21 cellular contexts compared by ENCODE assay signal in the genomic region with DNA sequence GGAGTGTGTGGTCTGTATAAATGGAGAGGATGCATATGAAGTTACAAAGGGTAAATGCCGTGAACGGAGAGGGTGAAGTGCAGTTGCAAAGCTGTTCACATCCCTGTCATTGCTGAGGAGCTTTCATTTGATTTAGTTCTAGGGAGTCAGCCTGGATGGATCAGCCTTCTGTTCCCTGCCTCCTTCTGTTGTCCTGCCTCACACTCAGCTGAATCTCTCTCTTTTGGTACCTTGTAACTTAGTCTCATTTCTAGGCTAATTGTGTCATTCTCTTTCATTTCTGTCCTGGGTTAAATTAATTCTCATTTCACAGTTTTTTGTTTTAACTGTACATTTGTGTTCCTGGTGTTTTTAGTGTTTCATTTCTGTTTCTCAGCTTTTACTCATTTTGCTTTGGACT.
DNase-seq lines count a peak whose midpoint lies in the region; ATAC-seq and TF ChIP-seq lines count a peak whose summit lies in the region.
"Had no signal": no experiment of that assay in that cellular context is flagged by ENCODE, and none has a peak within 500 bp of the region (broad histone marks: within the 10 kb centered on the region; RNA-seq: fewer than 3 reads in every experiment).

No MANE protein-coding gene starts in this region.

- H3K9me3 ChIP-seq in WERI-Rb-1 (ENCODE audit: severe bottlenecking) = no peaks in the 10 kb centered on the region
- no peaks in the 10 kb centered on the region for H3K9me3 ChIP-seq in right lobe of liver
- H3K9me3 ChIP-seq: MG63, SJSA1 had no signal

- H3K27me3 Mint-ChIP-seq in activated CD4-positive, alpha-beta T cell treated with anti-CD3 and anti-CD28 coated beads for 36 hours = no peaks in the 10 kb centered on the region
- H3K27me3 Mint-ChIP-seq: CD4-positive, alpha-beta T cell had no signal

- no peaks in the 10 kb centered on the region for H3K9me3 Mint-ChIP-seq in activated CD4-positive, alpha-beta T cell treated with anti-CD3 and anti-CD28 coated beads for 36 hours (ENCODE audit: low read depth)
- H3K9me3 Mint-ChIP-seq: CD4-positive, alpha-beta T cell had no signal

- H3K4me1 ChIP-seq in right lobe of liver = no peaks in the 10 kb centered on the region

- no peak for TF ChIP-seq CTCF in WERI-Rb-1 (IDR thresholded peaks at IDR 0.05; ENCODE audit: low read depth, low read length)
- no peak for TF ChIP-seq CTCF in right lobe of liver (IDR thresholded peaks at IDR 0.05)

- no peak for TF ChIP-seq POLR2A in right lobe of liver (IDR thresholded peaks at IDR 0.05)

- H3K27me3 ChIP-seq in WERI-Rb-1 (ENCODE audit: insufficient read depth, low read depth, severe bottlenecking) = no peaks in the 10 kb centered on the region
- H3K27me3 ChIP-seq in right lobe of liver = no peaks in the 10 kb centered on the region
- H3K27me3 ChIP-seq: BLaER1 treated with 17β-estradiol and CSF1 and Interleukin-3, amounts not matched to agents 10 nM and 100 nM; MG63; SJSA1 had no signal

- H3K4me1 Mint-ChIP-seq in activated CD4-positive, alpha-beta T cell treated with anti-CD3 and anti-CD28 coated beads for 36 hours = peaks cover 23% of the 10 kb centered on the region

- H3K27ac Mint-ChIP-seq in activated CD4-positive, alpha-beta T cell treated with anti-CD3 and anti-CD28 coated beads for 36 hours = peak overlapping the region; percentile 0
- H3K27ac Mint-ChIP-seq: CD4-positive, alpha-beta T cell had no signal

- no peak overlapping the region for H3K4me3 Mint-ChIP-seq in activated CD4-positive, alpha-beta T cell treated with anti-CD3 and anti-CD28 coated beads for 36 hours
- H3K4me3 Mint-ChIP-seq: CD4-positive, alpha-beta T cell had no signal

- peak; percentile 69 for ATAC-seq in activated CD4-positive, alpha-beta T cell treated with anti-CD3 and anti-CD28 coated beads for 36 hours
- ATAC-seq in GM18868 (IDR thresholded peaks at IDR 0.05; ENCODE audit: unreplicated experiment) (no peak), right lobe of liver (no peak)

- H3K27ac ChIP-seq in WERI-Rb-1 (peak overlapping the region; percentile 15), right lobe of liver (no peak overlapping the region)
- H3K27ac ChIP-seq: BLaER1 treated with 17β-estradiol and CSF1 and Interleukin-3, amounts not matched to agents 10 nM and 100 nM; SJSA1 had no signal

- H3K36me3 Mint-ChIP-seq in activated CD4-positive, alpha-beta T cell treated with anti-CD3 and anti-CD28 coated beads for 36 hours (ENCODE audit: low read depth) = no peaks in the 10 kb centered on the region

- CTCF ChIA-PET in activated CD4-positive, alpha-beta T cell treated with anti-CD3 and anti-CD28 coated beads for 36 hours (lab: Charles Lee) = interaction anchor here (0.8 kb wide), 1 partner anchor 711 kb away, joined by 3 read pairs; no protein-coding TSS in a partner anchor

- peak overlapping the region; percentile 21 for H3K4me3 ChIP-seq in WERI-Rb-1 (ENCODE audit: low read depth, low read length)
- H3K4me3 ChIP-seq in right lobe of liver = no peak overlapping the region
- H3K4me3 ChIP-seq: BLaER1 treated with 17β-estradiol and CSF1 and Interleukin-3, amounts not matched to agents 10 nM and 100 nM; MG63; SJSA1 had no signal

- WGBS in right lobe of liver (ENCODE audit: insufficient coverage, low coverage, low lambda C conversion rate, missing lambda C conversion rate) = 64% methylated on average over 2 of the region's 2 CpGs

- POLR2A ChIA-PET in activated CD4-positive, alpha-beta T cell treated with anti-CD3 and anti-CD28 coated beads for 36 hours (lab: Charles Lee) = no interaction called here

- intact Hi-C loops in activated CD4-positive, alpha-beta T cell treated with anti-CD3 and anti-CD28 coated beads for 36 hours (cut with DNase I, micrococcal nuclease) = no loop called here
- intact Hi-C loops in right lobe of liver (cut with DNase I) = no loop called here

- DNase-seq in activated CD4-positive, alpha-beta T cell treated with anti-CD3 and anti-CD28 coated beads for 36 hours = no peak
- DNase-seq in activated CD4-positive, alpha-beta T cell treated with anti-CD3 and anti-CD28 coated beads, Interleukin-2, amount 50 U/mL, for 48 hours = no peak
- DNase-seq in Daoy (ENCODE audit: low read depth) (peak; percentile 1), WERI-Rb-1 (no peak), cerebellum (ENCODE audit: low spot score) (peak; percentile 41), LoVo (ENCODE audit: low spot score) (no peak), right lobe of liver (no peak)
- DNase-seq: HCEC 1CT; KBM-7; MG63; NCI-H1694; NCI-H2081; NCI-H2171 treated with DMSO at 0.1 percent for 48 hours; NCI-H748 treated with DMSO at 0.1 percent for 48 hours; NK-92 treated with Interleukin-12 subunit alpha and Interleukin-12 subunit beta, amount 100 ng/mL, for 24 hours; PC-3; Right ventricle myocardium superior had no signal

- H3K36me3 ChIP-seq in WERI-Rb-1 (no peaks in the 10 kb centered on the region), right lobe of liver (no peaks in the 10 kb centered on the region)
- H3K36me3 ChIP-seq: MG63 had no signal

Comparison
In these comparisons a context has a peak if more than half of its experiments do, and no peak if none do; other contexts are left out.
1. DNase-seq: peak in Daoy (single experiment) and cerebellum (single experiment); none in activated CD4-positive, alpha-beta T cell treated with anti-CD3 and anti-CD28 coated beads for 36 hours (single experiment), activated CD4-positive, alpha-beta T cell treated with anti-CD3 and anti-CD28 coated beads, Interleukin-2, amount 50 U/mL, for 48 hours (0 of 2), WERI-Rb-1 (single experiment), LoVo (single experiment) and right lobe of liver (0 of 3).